In the genomic region with DNA sequence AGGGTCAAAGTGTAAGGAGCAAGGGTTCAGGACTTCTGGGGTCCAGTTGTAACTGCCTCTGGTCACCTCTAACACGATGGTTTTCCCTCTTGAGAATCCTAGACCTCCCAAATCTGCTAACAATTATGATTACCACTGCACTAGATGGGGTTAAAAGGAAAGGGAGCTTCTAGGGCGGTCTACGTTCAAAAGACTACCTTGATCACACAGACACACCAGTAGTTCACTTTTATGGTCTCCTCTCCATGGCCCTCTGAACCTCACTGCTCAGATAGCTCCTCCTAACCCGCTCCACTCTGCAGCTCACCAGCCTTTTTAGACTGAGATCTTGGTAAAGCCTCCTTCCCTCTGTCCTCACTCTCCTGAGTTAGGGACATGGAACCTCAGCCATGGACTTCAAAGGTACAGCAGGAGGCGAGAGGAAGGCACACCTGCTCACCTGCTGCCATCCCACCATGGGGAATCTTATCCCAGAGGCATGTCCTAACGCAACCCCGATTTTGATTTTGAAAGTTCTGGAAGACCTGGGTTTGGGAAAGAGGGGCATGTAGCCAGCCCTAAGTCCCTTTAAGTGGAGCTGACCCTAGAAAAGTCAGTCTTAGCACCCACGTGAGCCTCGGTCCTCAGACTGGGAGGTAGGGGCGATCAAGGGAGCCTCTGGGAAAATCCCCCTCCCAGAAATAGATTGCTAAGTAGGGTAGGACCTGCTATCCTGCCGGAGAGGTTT, we compare ENCODE assay signal across 9 cellular contexts. TPM values are rescaled to one million over a fixed set of nuclear protein-coding genes. Genes with fewer than 3 reads are reported as not detected.
A peak's percentile ranks its signal among the peaks of the same experiment; 100 is the strongest.
DNase-seq lines count a peak whose midpoint lies in the region; FAIRE-seq and TF ChIP-seq lines count a peak whose summit lies in the region.
"Had no signal": no experiment of that assay in that cellular context is flagged by ENCODE, and none has a peak within 500 bp of the region (broad histone marks: within the 10 kb centered on the region; RNA-seq: fewer than 3 reads in every experiment).

No MANE protein-coding gene starts in this region.

- peaks cover 0 to 28% (median 0%) of the 10 kb centered on the region in 4 donors for H3K4me1 ChIP-seq in Peyer's patch
- H3K4me1 ChIP-seq in rectal smooth muscle tissue (ENCODE audit: control insufficient read depth, insufficient read depth, low read length) = peaks cover 14% of the 10 kb centered on the region

- H3K4me3 ChIP-seq in Peyer's patch (peak overlapping the region; percentile 44 to 84 (median 71)), fibroblast of mammary gland (ENCODE audit: control insufficient read depth, low read depth, low read length) (peak overlapping the region; percentile 30), rectal smooth muscle tissue (ENCODE audit: low read length) (peak overlapping the region; percentile 53)

- no peak for TF ChIP-seq POLR2A in Peyer's patch (IDR thresholded peaks at IDR 0.05)

- peak; percentile 28 for DNase-seq in GM10266 (ENCODE audit: extremely low spot score)
- no peak for DNase-seq in Peyer's patch
- no peak for DNase-seq in fibroblast of mammary gland (ENCODE audit: low read depth)
- DNase-seq in D721Med (ENCODE audit: insufficient read length, low spot score) = no peak
- no peak for DNase-seq in dermis blood vessel endothelial cell
- DNase-seq in hippocampal formation (lab: John Stamatoyannopoulos, UW) = no peak
- no peak for DNase-seq in HCEC 1CT

- peak overlapping the region; percentile 43 for H3K9ac ChIP-seq in rectal smooth muscle tissue (ENCODE audit: low read length)

- peak overlapping the region; percentile 82 to 97 (median 90) for H3K27ac ChIP-seq in Peyer's patch
- peak overlapping the region; percentile 81 for H3K27ac ChIP-seq in rectal smooth muscle tissue (ENCODE audit: low read depth, low read length)

- H3K27me3 ChIP-seq in Peyer's patch = no peaks in the 10 kb centered on the region
- no peaks in the 10 kb centered on the region for H3K27me3 ChIP-seq in rectal smooth muscle tissue (ENCODE audit: control insufficient read depth, insufficient read depth, low read length)

- no peaks in the 10 kb centered on the region for H3K9me3 ChIP-seq in Peyer's patch

- no peak for FAIRE-seq in D721Med (lab: Jason Lieb, UNC)

- TF ChIP-seq CTCF in GM10266 (IDR thresholded peaks at IDR 0.05; ENCODE audit: control insufficient read depth, insufficient read depth, low read depth, missing control alignments) = no peak
- TF ChIP-seq CTCF in Peyer's patch (IDR thresholded peaks at IDR 0.05) = no peak
- TF ChIP-seq CTCF in fibroblast of mammary gland (conservative IDR thresholded peaks at IDR 0.05; ENCODE audit: control insufficient read depth, insufficient read depth, low read depth, low read length) = no peak
- no peak for TF ChIP-seq CTCF in D721Med (IDR thresholded peaks at IDR 0.05; ENCODE audit: insufficient read depth, missing control alignments)

- H3K36me3 ChIP-seq in Peyer's patch (peaks cover 0 to 10% (median 0%) of the 10 kb centered on the region in 3 donors), rectal smooth muscle tissue (ENCODE audit: control insufficient read depth, insufficient read depth, low read length) (no peaks in the 10 kb centered on the region)

RNA-seq across cellular contexts. Expression of a gene that starts 1.4 kb away (rescaled TPM):
- total RNA-seq in Peyer's patch (10 to 100 TPM; 41.3 to 68.8 (median 63.2) TPM), dermis blood vessel endothelial cell (5.1 and 7.0 TPM in 2 replicates)

RNA-seq across cellular contexts. Expression of a gene that starts 3.8 kb away (rescaled TPM):
- 100 to 1,000 TPM in 3 of 4 donors, 1 to 10 TPM in 1; 9.1 to 140 (median 124) TPM for total RNA-seq in Peyer's patch
- total RNA-seq in dermis blood vessel endothelial cell = 0.19 TPM in 1 of 2 replicates, not detected in the other
- total RNA-seq: dermis microvascular lymphatic vessel endothelial cell had no signal

RNA-seq across cellular contexts. Expression of a gene that starts 26.9 kb away (rescaled TPM):
- total RNA-seq in Peyer's patch = 10 to 100 TPM; 19.8 to 57.8 (median 34.6) TPM
- total RNA-seq in dermis blood vessel endothelial cell = 6.2 and 7.3 TPM in 2 replicates

RNA-seq across cellular contexts. Expression of a gene that starts 39.4 kb away (rescaled TPM):
- total RNA-seq in Peyer's patch = not detected
- not detected in 2 replicates for total RNA-seq in dermis blood vessel endothelial cell
- total RNA-seq: dermis microvascular lymphatic vessel endothelial cell had no signal

RNA-seq across cellular contexts. Expression of a gene that starts 54.9 kb away (rescaled TPM):
- total RNA-seq in Peyer's patch (not detected), dermis blood vessel endothelial cell (not detected in 2 replicates)
- total RNA-seq: dermis microvascular lymphatic vessel endothelial cell had no signal
